In the genomic region with DNA sequence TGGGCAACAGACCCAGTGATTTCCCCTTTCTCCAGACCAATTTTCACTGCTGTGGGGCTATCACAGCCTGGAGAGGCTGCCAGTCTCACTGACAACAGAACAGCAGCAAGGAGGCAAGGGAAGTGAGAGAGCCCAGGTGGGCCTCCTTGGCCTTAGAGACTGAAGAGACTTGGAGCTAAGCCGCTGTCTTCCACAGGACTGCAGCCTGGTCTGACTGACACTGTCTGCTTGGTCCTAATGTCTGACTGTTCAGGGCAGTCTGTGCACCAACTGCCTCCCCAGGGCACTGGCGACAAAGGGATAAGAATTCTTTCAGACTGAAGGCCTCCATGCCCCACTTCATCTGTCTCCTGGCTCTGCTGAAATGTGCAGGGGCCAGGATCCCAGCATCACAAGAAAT, we compare ENCODE assay signal across 20 cellular contexts. TPM values are rescaled to one million over a fixed set of nuclear protein-coding genes. Genes with fewer than 3 reads are reported as not detected.
DNase-seq lines count a peak whose midpoint lies in the region; TF ChIP-seq lines count a peak whose summit lies in the region.
"Had no signal": no experiment of that assay in that cellular context is flagged by ENCODE, and none has a peak within 500 bp of the region (broad histone marks: within the 10 kb centered on the region; RNA-seq: fewer than 3 reads in every experiment).

No MANE protein-coding gene starts in this region.

- TF ChIP-seq CTCF in nephron (IDR thresholded peaks at IDR 0.05; ENCODE audit: unreplicated experiment in 3 of 3) (no peak), uterus (IDR thresholded peaks at IDR 0.05) (no peak)

- H3K27me3 ChIP-seq in uterus = no peaks in the 10 kb centered on the region
- H3K27me3 ChIP-seq: BLaER1 had no signal

- peak overlapping the region; percentile 44 to 54 for H3K27ac ChIP-seq in uterus
- H3K27ac ChIP-seq: BLaER1, GM23248 had no signal

- H3K4me1 ChIP-seq in uterus = no peaks in the 10 kb centered on the region
- H3K4me1 ChIP-seq: BLaER1 had no signal

- H3K4me3 Mint-ChIP-seq in nephron = no peak overlapping the region
- H3K4me3 Mint-ChIP-seq: CD4-positive, CD25-positive, alpha-beta regulatory T cell had no signal

- no peaks in the 10 kb centered on the region for H3K36me3 Mint-ChIP-seq in nephron (ENCODE audit: low read depth)

- H3K9me3 ChIP-seq in uterus = no peaks in the 10 kb centered on the region
- H3K9me3 ChIP-seq: BLaER1, SK-N-SH had no signal

- H3K36me3 ChIP-seq in uterus = no peaks in the 10 kb centered on the region

- peaks cover 4% of the 10 kb centered on the region for H3K27me3 Mint-ChIP-seq in nephron (ENCODE audit: low read depth)

- intact Hi-C loops in uterus (cut with DNase I; ENCODE audit: low total_unique reads) = no loop called here

- H3K9me3 Mint-ChIP-seq in nephron = no peaks in the 10 kb centered on the region
- H3K9me3 Mint-ChIP-seq: CD4-positive, CD25-positive, alpha-beta regulatory T cell had no signal

- no peak overlapping the region for H3K4me3 ChIP-seq in uterus
- H3K4me3 ChIP-seq: BLaER1, GM23248 had no signal

- DNase-seq in NCI-H82 treated with DMSO at 0.1 percent for 48 hours (lab: John Stamatoyannopoulos, UW; ENCODE audit: unreplicated experiment) (peak; percentile 67), cerebellar cortex (ENCODE audit: low spot score) (peak; percentile 54), uterus (no peak), Ammon's horn (ENCODE audit: low spot score) (no peak), NCI-H226 (no peak), DMS114 treated with DMSO at 0.1 percent for 48 hours (lab: John Stamatoyannopoulos, UW; ENCODE audit: unreplicated experiment) (no peak)
- DNase-seq: CD4-positive, CD25-positive, alpha-beta regulatory T cell; DMS53; GM23248; H7; IMR-90; KG1; MM.1S; NCI-H2029 treated with DMSO at 0.1 percent for 48 hours; NCI-H748 treated with DMSO at 0.1 percent for 48 hours; NK-92 treated with Interleukin-12 subunit alpha and Interleukin-12 subunit beta, amount 100 ng/mL, for 24 hours; PC-3; SK-N-SH had no signal

- peak overlapping the region in 2 of 3 experiments; percentile 87 to 91 for H3K27ac Mint-ChIP-seq in nephron
- H3K27ac Mint-ChIP-seq: CD4-positive, CD25-positive, alpha-beta regulatory T cell had no signal

- no peak for TF ChIP-seq POLR2A in uterus (IDR thresholded peaks at IDR 0.05)

- peaks cover 65% of the 10 kb centered on the region for H3K4me1 Mint-ChIP-seq in nephron

RNA-seq across cellular contexts. Expression of a gene that starts 11.5 kb away (rescaled TPM):
- 100 to 1,000 TPM in 1 of 4 donors, 10 to 100 TPM in 3; 17.6 to 103 (median 57.7) TPM for total RNA-seq in uterus

Comparison
In these comparisons a context has a peak if more than half of its experiments do, and no peak if none do; other contexts are left out.
1. DNase-seq: peak in NCI-H82 treated with DMSO at 0.1 percent for 48 hours (single experiment) and cerebellar cortex (single experiment); none in uterus (0 of 2), Ammon's horn (single experiment), NCI-H226 (single experiment) and DMS114 treated with DMSO at 0.1 percent for 48 hours (single experiment).